In genomic region chr12:111867531-111867930, GRCh38 we compare ENCODE assay signal across 13 cellular contexts.
"Had no signal": no experiment of that assay in that cellular context is flagged by ENCODE, and none has a peak within 500 bp of the region (broad histone marks: within the 10 kb centered on the region; RNA-seq: fewer than 3 reads in every experiment).

No MANE protein-coding gene starts in this region.

- H3K27ac ChIP-seq: neutrophil, right atrium auricular region, thyroid gland had no signal

- H3K9me3 ChIP-seq: neutrophil, right atrium auricular region, thyroid gland had no signal

- H3K27me3 ChIP-seq: neutrophil, right atrium auricular region, thyroid gland had no signal

- H3K4me1 ChIP-seq: right atrium auricular region, thyroid gland had no signal

- H3K4me3 Mint-ChIP-seq: activated CD4-positive, alpha-beta memory T cell treated with anti-CD3 and anti-CD28 coated beads for 36 hours; mesothelial cell of epicardium had no signal

- DNase-seq: activated CD4-positive, alpha-beta memory T cell treated with anti-CD3 and anti-CD28 coated beads for 36 hours; activated CD4-positive, CD25-positive, alpha-beta regulatory T cell treated with anti-CD3 and anti-CD28 coated beads, Interleukin-2, amount 50 U/mL, for 72 hours; activated effector memory CD4-positive, alpha-beta T cell treated with anti-CD3 and anti-CD28 coated beads, Interleukin-2, amount 50 U/mL, for 16 hours; central memory CD4-positive, alpha-beta T cell; cortex of kidney; erythroblast; kidney glomerular epithelial cell; small intestine; SW 1271; thyroid gland had no signal

- H3K4me3 ChIP-seq: right atrium auricular region, thyroid gland had no signal

- H3K27me3 Mint-ChIP-seq: activated CD4-positive, alpha-beta memory T cell treated with anti-CD3 and anti-CD28 coated beads for 36 hours had no signal

- FAIRE-seq: small intestine had no signal

- H3K27ac Mint-ChIP-seq: activated CD4-positive, alpha-beta memory T cell treated with anti-CD3 and anti-CD28 coated beads for 36 hours; mesothelial cell of epicardium had no signal

- H3K9me3 Mint-ChIP-seq: activated CD4-positive, alpha-beta memory T cell treated with anti-CD3 and anti-CD28 coated beads for 36 hours had no signal

- H3K4me1 Mint-ChIP-seq: mesothelial cell of epicardium had no signal
